8 cellular contexts compared by ENCODE assay signal in the genomic region with DNA sequence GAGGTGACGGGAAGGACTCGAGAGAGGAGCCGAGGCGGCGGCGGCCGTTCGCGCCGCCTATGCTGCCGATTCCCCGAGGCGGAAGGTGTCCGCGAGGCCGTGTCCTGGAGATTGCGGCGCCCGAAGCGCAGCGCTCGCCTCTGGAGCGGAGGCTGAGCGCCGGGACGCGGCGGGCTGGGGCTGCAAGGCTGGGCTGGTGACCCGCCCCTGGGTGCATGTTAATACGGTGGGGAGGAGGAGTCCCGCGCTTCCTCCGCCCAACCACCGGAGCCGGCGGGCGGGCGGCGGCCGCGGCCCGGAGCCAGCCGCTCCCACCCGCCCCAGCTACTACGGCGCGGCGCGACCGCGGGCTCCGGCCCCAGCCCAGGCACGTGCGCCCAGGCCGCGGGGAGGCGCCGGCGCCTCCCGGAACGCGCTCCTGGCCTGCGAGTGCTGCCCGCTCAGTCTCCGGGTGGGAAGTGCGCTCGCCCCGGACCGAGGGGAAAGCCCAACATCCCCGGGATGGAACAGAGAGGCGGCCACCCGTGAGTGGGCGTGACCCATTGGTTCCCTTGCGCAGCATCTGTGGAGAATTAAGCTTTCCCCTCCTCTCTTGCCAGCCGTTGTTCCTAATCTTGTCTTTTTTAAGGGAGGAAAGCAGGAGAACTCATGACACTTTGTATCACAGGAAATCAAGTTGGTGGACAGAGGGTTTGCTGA. TPM values are rescaled to one million over a fixed set of nuclear protein-coding genes. Genes with fewer than 3 reads are reported as not detected.
DNase-seq lines count a peak whose midpoint lies in the region; ATAC-seq and TF ChIP-seq lines count a peak whose summit lies in the region.

TSS of gene DLGAP1 (minus strand) at position 195 of the 699 bp plus-strand sequence.

- H3K4me3 ChIP-seq in fibroblast of pulmonary artery (replicated peaks; ENCODE audit: low read depth, low read length): no peak within 1 kb of the TSS

- TF ChIP-seq CTCF in fibroblast of pulmonary artery (IDR thresholded peaks at IDR 0.05; ENCODE audit: low read length, missing control alignments): no peak

- peak; percentile 77 for DNase-seq in Daoy (ENCODE audit: low read depth)
- DNase-seq in NCI-H524 treated with DMSO at 0.1 percent for 48 hours (lab: John Stamatoyannopoulos, UW): peak; percentile 31
- DNase-seq in fibroblast of pulmonary artery (ENCODE audit: low read depth): peak; percentile 7
- peak; percentile 34 for DNase-seq in occipital lobe (lab: John Stamatoyannopoulos, UW)
- no peak for DNase-seq in cortex of kidney (lab: John Stamatoyannopoulos, UW)
- DNase-seq in CD1c-positive myeloid dendritic cell (ENCODE audit: extremely low spot score): no peak

- peak; percentile 78 for ATAC-seq in GM21367 (IDR thresholded peaks at IDR 0.05; ENCODE audit: unreplicated experiment)
- ATAC-seq in HG03139 (IDR thresholded peaks at IDR 0.05; ENCODE audit: unreplicated experiment): no peak

RNA-seq across cellular contexts. Expression of gene DLGAP1, which starts in this region (rescaled TPM):
- total RNA-seq in Daoy (2014; rRNA removed; shearing (Covaris generic)): 0.27 and 2.9 TPM in 2 replicates
- 80.2 TPM for total RNA-seq in occipital lobe

Comparison
In these comparisons a context has a peak if more than half of its experiments do, and no peak if none do; other contexts are left out.
1. RNA of gene DLGAP1 (total RNA-seq): 80.2 TPM in occipital lobe (single experiment); 0.27 to 2.9 TPM in Daoy; every median in the first group is over 10 times any median in the second.
2. DNase-seq: peak in Daoy (single experiment), NCI-H524 treated with DMSO at 0.1 percent for 48 hours (single experiment), fibroblast of pulmonary artery (single experiment) and occipital lobe (single experiment); none in cortex of kidney (single experiment) and CD1c-positive myeloid dendritic cell (single experiment).